19 cellular contexts compared by ENCODE assay signal in the genomic region with DNA sequence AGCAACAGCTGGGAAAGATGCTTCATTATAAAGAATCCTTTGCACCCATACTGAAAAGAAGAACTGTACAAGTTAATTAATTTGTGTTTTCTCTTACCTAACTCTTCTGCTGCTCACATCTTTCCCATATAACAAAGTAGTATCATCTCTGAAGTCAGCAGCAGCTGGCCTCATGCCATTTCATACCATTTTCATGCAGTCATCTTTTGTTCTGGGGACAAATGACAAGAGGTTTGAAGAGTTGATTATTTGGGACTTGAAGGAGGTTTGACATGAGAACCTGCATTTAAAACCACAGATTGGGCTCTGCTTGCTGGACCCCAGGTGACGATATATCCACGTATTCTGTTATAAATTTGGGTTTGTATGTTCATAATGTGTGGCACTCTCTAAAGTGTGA.
A peak's percentile ranks its signal among the peaks of the same experiment; 100 is the strongest.
DNase-seq lines count a peak whose midpoint lies in the region; ATAC-seq, FAIRE-seq and TF ChIP-seq lines count a peak whose summit lies in the region.
"Had no signal": no experiment of that assay in that cellular context is flagged by ENCODE, and none has a peak within 500 bp of the region (broad histone marks: within the 10 kb centered on the region; RNA-seq: fewer than 3 reads in every experiment).

No MANE protein-coding gene starts in this region.

- ATAC-seq in right cardiac atrium, result no peak
- no peak for ATAC-seq in GM18873 (IDR thresholded peaks at IDR 0.05; ENCODE audit: low FRiP score, unreplicated experiment)
- ATAC-seq: activated CD8-positive, alpha-beta memory T cell treated with anti-CD3 and anti-CD28 coated beads, Interleukin-2, amount 10 ng/mL, durations not matched to agents 7 days and 5 days; HCT116 had no signal

- H3K9me3 ChIP-seq in right cardiac atrium (ENCODE audit: control insufficient read depth, low read length), result no peaks in the 10 kb centered on the region

- H3K27me3 ChIP-seq in bronchial epithelial cell (ENCODE audit: control insufficient read depth, insufficient read depth, low read length) (no peaks in the 10 kb centered on the region), right cardiac atrium (ENCODE audit: control insufficient read depth, insufficient read depth) (no peaks in the 10 kb centered on the region)

- H3K4me1 ChIP-seq in right cardiac atrium (ENCODE audit: control insufficient read depth, insufficient read depth, low read length), result peaks cover 1% of the 10 kb centered on the region

- TF ChIP-seq CTCF in bronchial epithelial cell (IDR thresholded peaks at IDR 0.05; ENCODE audit: insufficient read depth, low read length, severe bottlenecking), result no peak

- H3K36me3 ChIP-seq in bronchial epithelial cell (ENCODE audit: control insufficient read depth, insufficient read depth, low read length), result no peaks in the 10 kb centered on the region

- no peak overlapping the region for H3K27ac ChIP-seq in right cardiac atrium (ENCODE audit: low read length)
- H3K27ac ChIP-seq: epithelial cell of prostate, KMS-11, SK-N-MC, VCaP had no signal

- 79% methylated on average over 2 of the region's 2 CpGs for WGBS in right cardiac atrium

- H3K4me3 ChIP-seq in bronchial epithelial cell (ENCODE audit: low read depth, low read length) (no peak overlapping the region), right cardiac atrium (ENCODE audit: low read length) (no peak overlapping the region)
- H3K4me3 ChIP-seq: SK-N-MC had no signal

- peak; percentile 46 for DNase-seq in A172 (ENCODE audit: low spot score)
- DNase-seq in M059J (ENCODE audit: low read depth), result peak; percentile 65
- peak; percentile 50 for DNase-seq in bronchial epithelial cell (ENCODE audit: low read depth)
- peak in 2 of 3 donors; percentile 19 to 63 for DNase-seq in right cardiac atrium
- DNase-seq in NCI-H2081 treated with DMSO at 0.1 percent for 48 hours (lab: John Stamatoyannopoulos, UW), result no peak
- no peak for DNase-seq in activated CD4-positive, alpha-beta T cell treated with anti-CD3 and anti-CD28 coated beads for 1 hour
- no peak for DNase-seq in pons (ENCODE audit: low spot score)
- DNase-seq: activated CD8-positive, alpha-beta memory T cell treated with anti-CD3 and anti-CD28 coated beads, Interleukin-2, amount 10 ng/mL, durations not matched to agents 7 days and 5 days; activated naive CD4-positive, alpha-beta T cell treated with anti-CD3 and anti-CD28 coated beads, Interleukin-2, amount 10 ng/mL, durations not matched to agents 7 days and 5 days; cerebellar nuclear complex; NCI-H146; NCI-H82; substantia nigra had no signal

- FAIRE-seq in bronchial epithelial cell (lab: Jason Lieb, UNC), result no peak

- intact Hi-C loops in right cardiac atrium (cut with DNase I), result no loop called here

Comparison
In these comparisons a context has a peak if more than half of its experiments do, and no peak if none do; other contexts are left out.
1. DNase-seq: peak in A172 (single experiment), M059J (single experiment), bronchial epithelial cell (single experiment) and right cardiac atrium (2 of 3); none in NCI-H2081 treated with DMSO at 0.1 percent for 48 hours (single experiment), activated CD4-positive, alpha-beta T cell treated with anti-CD3 and anti-CD28 coated beads for 1 hour (single experiment) and pons (single experiment).